8 cellular contexts compared by ENCODE assay signal in the genomic region with DNA sequence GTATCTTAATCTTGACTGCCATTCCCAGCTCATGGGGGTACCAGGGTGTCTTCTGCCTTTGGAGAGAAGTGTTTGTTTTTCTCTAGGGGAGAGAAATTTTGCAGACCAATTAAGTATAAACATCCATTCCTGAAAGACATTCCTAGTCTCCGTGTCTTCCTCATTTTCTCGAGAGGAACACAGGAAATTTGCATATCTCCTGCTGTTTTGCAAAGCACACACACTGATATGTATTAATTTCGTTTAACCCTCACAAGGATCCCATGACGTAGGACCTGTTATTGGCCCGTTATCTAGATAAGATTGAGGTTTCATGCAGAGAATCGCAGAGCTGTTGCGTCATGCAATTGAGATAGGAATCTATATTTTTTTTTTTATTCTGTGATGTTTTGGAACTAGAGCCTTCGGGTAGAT. TPM values are rescaled to one million over a fixed set of nuclear protein-coding genes. Genes with fewer than 3 reads are reported as not detected.
DNase-seq lines count a peak whose midpoint lies in the region; ATAC-seq, FAIRE-seq and TF ChIP-seq lines count a peak whose summit lies in the region.

No MANE protein-coding gene starts in this region.

- peak overlapping the region; percentile 86 for H3K9ac ChIP-seq in OCI-LY3 (ENCODE audit: low read length)

- H3K36me3 ChIP-seq in OCI-LY3 (replicated peaks; ENCODE audit: low read depth, low read length) (peaks cover 19% of the 10 kb centered on the region), bronchial epithelial cell (ENCODE audit: control insufficient read depth, insufficient read depth, low read length) (peaks cover 26% of the 10 kb centered on the region)

- peaks cover 21% of the 10 kb centered on the region for H3K4me1 Mint-ChIP-seq in mesothelial cell of epicardium

- no peaks in the 10 kb centered on the region for H3K9me3 Mint-ChIP-seq in mesothelial cell of epicardium

- H4K20me1 ChIP-seq in OCI-LY3 (ENCODE audit: insufficient read depth, low read length): no peaks in the 10 kb centered on the region

- ATAC-seq in HG03521 (IDR thresholded peaks at IDR 0.05; ENCODE audit: unreplicated experiment): no peak

- peaks cover 14% of the 10 kb centered on the region for H3K79me2 ChIP-seq in OCI-LY3 (ENCODE audit: low read length)

- no peak overlapping the region for H3K27ac ChIP-seq in OCI-LY3 (ENCODE audit: low read length)

- H3K4me3 Mint-ChIP-seq in mesothelial cell of epicardium: peak overlapping the region; percentile 83

- peak overlapping the region; percentile 88 for H3K27ac Mint-ChIP-seq in mesothelial cell of epicardium

- no peaks in the 10 kb centered on the region for H3K27me3 ChIP-seq in OCI-LY3 (ENCODE audit: low read depth, low read length)
- H3K27me3 ChIP-seq in bronchial epithelial cell (ENCODE audit: control insufficient read depth, insufficient read depth, low read length): no peaks in the 10 kb centered on the region

- H3K4me3 ChIP-seq in OCI-LY3 (ENCODE audit: low read length): peak overlapping the region; percentile 91
- peak overlapping the region; percentile 73 for H3K4me3 ChIP-seq in bronchial epithelial cell (ENCODE audit: low read depth, low read length)

- H2AFZ ChIP-seq in OCI-LY3 (ENCODE audit: low read depth, low read length): peak overlapping the region; percentile 95; the same call in 1 of the 2 replicates

- peaks cover 14% of the 10 kb centered on the region for H3K36me3 Mint-ChIP-seq in mesothelial cell of epicardium

- H3K4me1 ChIP-seq in OCI-LY3 (ENCODE audit: low read length): peaks cover 13% of the 10 kb centered on the region

- TF ChIP-seq CTCF in OCI-LY3 (IDR thresholded peaks at IDR 0.05; ENCODE audit: low read depth, low read length) (no peak), bronchial epithelial cell (IDR thresholded peaks at IDR 0.05; ENCODE audit: insufficient read depth, low read length, severe bottlenecking) (no peak), mesothelial cell of epicardium (IDR thresholded peaks at IDR 0.05; ENCODE audit: unreplicated experiment) (no peak)

- no peaks in the 10 kb centered on the region for H3K27me3 Mint-ChIP-seq in mesothelial cell of epicardium (ENCODE audit: low read depth)

- no peaks in the 10 kb centered on the region for H3K9me3 ChIP-seq in OCI-LY3 (ENCODE audit: insufficient read depth, low read length)

- no peak for FAIRE-seq in bronchial epithelial cell (lab: Jason Lieb, UNC)

- DNase-seq in NCI-H748 (lab: John Stamatoyannopoulos, UW; ENCODE audit: unreplicated experiment) (peak; percentile 22), NCI-H748 treated with DMSO at 0.1 percent for 48 hours (lab: John Stamatoyannopoulos, UW) (no peak), bronchial epithelial cell (ENCODE audit: low read depth) (peak; percentile 17), mesothelial cell of epicardium (ENCODE audit: low spot score in 2 of 2, unreplicated experiment in 2 of 2) (no peak), SKM-1 treated with dmso at 0.1 percent for 144 hours (lab: John Stamatoyannopoulos, UW; ENCODE audit: unreplicated experiment) (no peak), D341Med (ENCODE audit: low spot score) (no peak)

- peak overlapping the region; percentile 93 for H3K4me2 ChIP-seq in OCI-LY3 (ENCODE audit: low read length)

RNA-seq across cellular contexts. Expression of gene RHBDD2, which starts 0.9 kb away (rescaled TPM):
- 10.8 and 17.4 TPM in 2 replicates for total RNA-seq in bronchial epithelial cell
- 52.5 to 54.7 TPM (median 53.7 TPM) in 3 replicates for total RNA-seq in mesothelial cell of epicardium

RNA-seq across cellular contexts. Expression of gene POR, which starts 35.2 kb away (rescaled TPM):
- 75.0 and 179 TPM in 2 replicates for total RNA-seq in bronchial epithelial cell
- total RNA-seq in mesothelial cell of epicardium: 78.5 to 88.6 TPM (median 81.3 TPM) in 3 replicates

Comparison
In these comparisons a context has a peak if more than half of its experiments do, and no peak if none do; other contexts are left out.
1. DNase-seq: peak in NCI-H748 (single experiment) and bronchial epithelial cell (single experiment); none in NCI-H748 treated with DMSO at 0.1 percent for 48 hours (single experiment), mesothelial cell of epicardium (0 of 2), SKM-1 treated with dmso at 0.1 percent for 144 hours (single experiment) and D341Med (single experiment).